Comparison of ENCODE assay signal across 21 cellular contexts in genomic region chr13:85254641-85255040, GRCh38.
"Had no signal": no experiment of that assay in that cellular context is flagged by ENCODE, and none has a peak within 500 bp of the region (broad histone marks: within the 10 kb centered on the region; RNA-seq: fewer than 3 reads in every experiment).

No MANE protein-coding gene starts in this region.

- H3K27ac Mint-ChIP-seq: dendritic cell treated with granulocyte-macrophage colony-stimulating factor and Interleukin-4, amounts not matched to agents 40 ng/mL and 50 ng/mL, for 4 days; effector memory CD8-positive, alpha-beta T cell; endodermal cell; mesothelial cell of epicardium had no signal

- H3K27ac ChIP-seq: colonic mucosa, esophagus muscularis mucosa, gastrocnemius medialis, heart right ventricle, left lung, lower lobe of right lung had no signal

- H3K4me3 Mint-ChIP-seq: dendritic cell treated with granulocyte-macrophage colony-stimulating factor and Interleukin-4, amounts not matched to agents 40 ng/mL and 50 ng/mL, for 4 days; effector memory CD8-positive, alpha-beta T cell; endodermal cell; mesothelial cell of epicardium had no signal

- H3K27me3 Mint-ChIP-seq: dendritic cell treated with granulocyte-macrophage colony-stimulating factor and Interleukin-4, amounts not matched to agents 40 ng/mL and 50 ng/mL, for 4 days; effector memory CD8-positive, alpha-beta T cell had no signal

- DNase-seq: colonic mucosa; cortex of kidney; effector CD8-positive, alpha-beta T cell; effector memory CD8-positive, alpha-beta T cell; endodermal cell; foreskin fibroblast; foreskin melanocyte; gastrocnemius medialis; glutamatergic neuron; head of caudate nucleus; heart right ventricle; hippocampal formation; left cardiac atrium; left ventricle myocardium superior; lower lobe of right lung; mesenchymal stem cell; mucosa of descending colon had no signal

- H3K27me3 ChIP-seq: colonic mucosa, esophagus muscularis mucosa, gastrocnemius medialis, heart right ventricle, left lung had no signal

- H3K4me3 ChIP-seq: colonic mucosa, esophagus muscularis mucosa, gastrocnemius medialis, heart right ventricle, left lung, lower lobe of right lung, mucosa of descending colon had no signal

- H3K9me3 ChIP-seq: colonic mucosa, esophagus muscularis mucosa, gastrocnemius medialis, lower lobe of right lung, mucosa of descending colon had no signal

- H3K4me1 Mint-ChIP-seq: endodermal cell had no signal

- H3K9me3 Mint-ChIP-seq: mesothelial cell of epicardium had no signal

- ATAC-seq: effector memory CD8-positive, alpha-beta T cell; gastrocnemius medialis; heart right ventricle; left cardiac atrium; left lung; left ventricle myocardium superior; lower lobe of right lung; mucosa of descending colon had no signal

- H3K4me1 ChIP-seq: colonic mucosa, esophagus muscularis mucosa, gastrocnemius medialis, heart right ventricle, left lung, lower lobe of right lung had no signal

- H3K36me3 ChIP-seq: colonic mucosa, esophagus muscularis mucosa, gastrocnemius medialis, heart right ventricle, left lung, lower lobe of right lung had no signal
